ENCODE assay signal across 8 cellular contexts in the genomic region with DNA sequence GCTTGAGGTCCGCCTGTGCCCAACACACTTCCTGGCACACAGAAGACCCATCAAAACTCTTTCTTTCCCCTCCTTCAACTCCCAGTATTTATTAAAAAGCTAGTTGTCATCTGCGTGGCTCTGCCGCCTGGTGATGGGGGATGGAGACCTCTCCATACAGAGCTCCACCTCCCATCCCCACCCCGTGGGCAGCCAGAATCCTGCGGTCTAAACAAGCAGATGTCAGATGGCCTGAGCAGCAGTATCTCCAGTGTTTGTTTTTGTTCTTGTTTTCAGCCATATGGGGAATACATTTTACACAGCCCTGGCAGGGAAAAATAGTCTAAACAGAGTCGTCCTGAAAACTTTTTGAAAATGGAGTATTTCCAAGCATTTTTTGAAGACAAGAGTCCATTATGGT.
A peak's percentile ranks its signal among the peaks of the same experiment; 100 is the strongest.
DNase-seq lines count a peak whose midpoint lies in the region; ATAC-seq and TF ChIP-seq lines count a peak whose summit lies in the region.

No MANE protein-coding gene starts in this region.

- no peaks in the 10 kb centered on the region for H3K79me2 ChIP-seq in fibroblast of lung (ENCODE audit: control insufficient read depth, insufficient read depth, low read length)

- H2AFZ ChIP-seq in fibroblast of lung (ENCODE audit: low read length) = peak overlapping the region; percentile 36

- ATAC-seq in GM21619 (IDR thresholded peaks at IDR 0.05; ENCODE audit: unreplicated experiment) = no peak

- peak overlapping the region; percentile 68 for H3K4me2 ChIP-seq in fibroblast of lung (ENCODE audit: extremely low read depth, insufficient read depth, low read length)

- no peaks in the 10 kb centered on the region for H4K20me1 ChIP-seq in fibroblast of lung (ENCODE audit: control insufficient read depth, extremely low read depth, insufficient read depth, low read length)

- peak overlapping the region; percentile 46 for H3K27ac ChIP-seq in fibroblast of lung (ENCODE audit: insufficient read depth, low read length)

- TF ChIP-seq CTCF in fibroblast of lung (conservative IDR thresholded peaks at IDR 0.05 in 1 of 2, IDR thresholded peaks at IDR 0.05 in 1 of 2; ENCODE audit: low read depth in 1 of 2, low read length in 2 of 2) = no peak

- DNase-seq in DMS153 treated with DMSO at 0.1 percent for 48 hours (lab: John Stamatoyannopoulos, UW; ENCODE audit: unreplicated experiment) (peak; percentile 16), NCI-H510A (lab: John Stamatoyannopoulos, UW) (peak; percentile 74), fibroblast of lung (ENCODE audit: low read depth in 2 of 2) (peak; percentile 79 to 94), posterior cingulate gyrus (peak in 9 of 10 donors; percentile 42 to 94 (median 67))
- DNase-seq in activated CD8-positive, alpha-beta memory T cell treated with anti-CD3 and anti-CD28 coated beads for 24 hours = no peak
- DNase-seq in effector CD8-positive, alpha-beta T cell (lab: John Stamatoyannopoulos, UW) = no peak
- no peak for DNase-seq in activated naive CD4-positive, alpha-beta T cell treated with Interleukin-2 at 50 U/mL for 16 hours

- no peaks in the 10 kb centered on the region for H3K27me3 ChIP-seq in fibroblast of lung (ENCODE audit: control insufficient read depth, insufficient read depth, low read length)

- H3K4me1 ChIP-seq in fibroblast of lung (ENCODE audit: control insufficient read depth, extremely low read depth, insufficient read depth, low read length) = peaks cover 40% of the 10 kb centered on the region

- no peaks in the 10 kb centered on the region for H3K9me3 ChIP-seq in fibroblast of lung (ENCODE audit: control insufficient read depth, insufficient read depth, low read depth, low read length)

- intact Hi-C loops in posterior cingulate gyrus (cut with DNase I) = loop anchor here (2.0 to 5.0 kb wide), 2 partner anchors 38 to 63 kb away; no protein-coding TSS in a partner anchor

- H3K4me3 ChIP-seq in fibroblast of lung (replicated peaks in 1 of 4; ENCODE audit: control extremely low read depth in 1 of 4, insufficient read depth in 1 of 4, low read depth in 3 of 4, low read length in 4 of 4) = no peak overlapping the region

- H3K9ac ChIP-seq in fibroblast of lung (ENCODE audit: insufficient read depth, low read length) = no peak overlapping the region

- no peaks in the 10 kb centered on the region for H3K36me3 ChIP-seq in fibroblast of lung (ENCODE audit: control insufficient read depth, insufficient read depth, low read length)

Comparison
In these comparisons a context has a peak if more than half of its experiments do, and no peak if none do; other contexts are left out.
1. DNase-seq: peak in DMS153 treated with DMSO at 0.1 percent for 48 hours (single experiment), NCI-H510A (single experiment), fibroblast of lung (2 of 2) and posterior cingulate gyrus (9 of 10); none in activated CD8-positive, alpha-beta memory T cell treated with anti-CD3 and anti-CD28 coated beads for 24 hours (single experiment), effector CD8-positive, alpha-beta T cell (single experiment) and activated naive CD4-positive, alpha-beta T cell treated with Interleukin-2 at 50 U/mL for 16 hours (single experiment).